Comparison of ENCODE assay signal across 19 cellular contexts in genomic region chr6:43572015-43572414, GRCh38. TPM values are rescaled to one million over a fixed set of nuclear protein-coding genes. Genes with fewer than 3 reads are reported as not detected.
DNase-seq lines count a peak whose midpoint lies in the region; ATAC-seq, FAIRE-seq and TF ChIP-seq lines count a peak whose summit lies in the region.
"Had no signal": no experiment of that assay in that cellular context is flagged by ENCODE, and none has a peak within 500 bp of the region (broad histone marks: within the 10 kb centered on the region; RNA-seq: fewer than 3 reads in every experiment).

No MANE protein-coding gene starts in this region.

- H3K4me1 ChIP-seq in A673 (ENCODE audit: insufficient read depth, low read length, poor library complexity, severe bottlenecking) (no peaks in the 10 kb centered on the region), OCI-LY7 (ENCODE audit: insufficient read depth, low read length, poor library complexity, severe bottlenecking) (peaks cover 6% of the 10 kb centered on the region), K562 (replicated peaks in 1 of 2; ENCODE audit: control insufficient read depth in 2 of 2, insufficient read depth in 2 of 2, low read length in 2 of 2) (peaks cover 5 to 6% of the 10 kb centered on the region in 2 experiments; a peak in 3 of 5 replicates), aorta (ENCODE audit: control insufficient read depth in 1 of 2, insufficient read depth in 2 of 2, low read length in 2 of 2) (peaks cover 0 to 2% of the 10 kb centered on the region in 2 donors)

- H3K36me3 ChIP-seq in A673 (ENCODE audit: insufficient read depth, low read length, poor library complexity, severe bottlenecking) = peaks cover 60% of the 10 kb centered on the region
- H3K36me3 ChIP-seq in OCI-LY7 (ENCODE audit: insufficient read depth, low read length) = peaks cover 64% of the 10 kb centered on the region
- peaks cover 63% of the 10 kb centered on the region for H3K36me3 ChIP-seq in K562 (ENCODE audit: control insufficient read depth, insufficient read depth, low read length)
- H3K36me3 ChIP-seq in aorta (ENCODE audit: control insufficient read depth in 1 of 2, insufficient read depth in 2 of 2, low read length in 1 of 2) = peaks cover 4 to 5% of the 10 kb centered on the region in 2 donors

- H3K9me3 ChIP-seq in A673 (ENCODE audit: low read depth, low read length, poor library complexity, severe bottlenecking) = no peaks in the 10 kb centered on the region
- H3K9me3 ChIP-seq in OCI-LY7 (ENCODE audit: low read length) = no peaks in the 10 kb centered on the region
- H3K9me3 ChIP-seq in K562 (replicated peaks; ENCODE audit: control insufficient read depth, insufficient read depth, low read depth, low read length) = no peaks in the 10 kb centered on the region
- no peaks in the 10 kb centered on the region for H3K9me3 ChIP-seq in aorta (ENCODE audit: control insufficient read depth, low read length)
- H3K9me3 ChIP-seq: A549 had no signal

- no peak for TF ChIP-seq CTCF in A673 (conservative IDR thresholded peaks at IDR 0.05; ENCODE audit: low read depth, low read length)
- TF ChIP-seq CTCF in OCI-LY7 (conservative IDR thresholded peaks at IDR 0.05; ENCODE audit: low read length) = no peak
- no peak for TF ChIP-seq CTCF in K562 (IDR thresholded peaks at IDR 0.05 in 2 of 3, conservative IDR thresholded peaks at IDR 0.05 in 1 of 3; ENCODE audit: insufficient read depth in 2 of 3, low read depth in 1 of 3, low read length in 3 of 3)

- POLR2A ChIA-PET in A673 (lab: Charles Lee; ENCODE audit: low non-redundant PET) = no interaction called here
- POLR2A ChIA-PET in OCI-LY7 (lab: Charles Lee) = interaction anchor here (0.7 to 1.5 kb wide), 2 partner anchors 24 to 208 kb away, joined by 3 to 5 read pairs; no protein-coding TSS in a partner anchor
- POLR2A ChIA-PET in K562 (lab: Yijun Ruan, JAX) = interaction anchor here (0.5 to 1.7 kb wide), 9 partner anchors 7 to 586 kb away, joined by 3 to 7 read pairs (median 4); partner anchors contain the start of gene GTPBP2

- H4K20me1 ChIP-seq in OCI-LY7 (ENCODE audit: insufficient read depth, low read length) (no peaks in the 10 kb centered on the region; the same call in 1 of the 2 replicates), K562 (replicated peaks; ENCODE audit: control insufficient read depth, insufficient read depth, low read length) (no peaks in the 10 kb centered on the region)

- H3K4me1 Mint-ChIP-seq in activated CD8-positive, alpha-beta memory T cell treated with anti-CD3 and anti-CD28 coated beads, Interleukin-2, amount 10 ng/mL, durations not matched to agents 7 days and 5 days = peaks cover 38% of the 10 kb centered on the region
- peaks cover 20% of the 10 kb centered on the region for H3K4me1 Mint-ChIP-seq in T-helper 2 cell treated with Interferon-gamma antibody and Interleukin-4, amounts not matched to agents 5 μg/mL and 100 μg/mL, for 36 hours (ENCODE audit: low read depth)

- no peaks in the 10 kb centered on the region for H3K9me1 ChIP-seq in K562 (ENCODE audit: control insufficient read depth, insufficient read depth, low read length)

- H2AFZ ChIP-seq in OCI-LY7 (ENCODE audit: low read length) (no peak overlapping the region), K562 (ENCODE audit: low read depth, low read length) (no peak overlapping the region)
- H2AFZ ChIP-seq: GM23248 had no signal

- H3K4me2 ChIP-seq in OCI-LY7 (ENCODE audit: low read length) (no peak overlapping the region), K562 (ENCODE audit: insufficient read depth, low read length) (no peak overlapping the region)
- H3K4me2 ChIP-seq: A549 had no signal

- H3K4me3 ChIP-seq in A673 (ENCODE audit: low read depth, low read length, poor library complexity, severe bottlenecking) (no peak overlapping the region), OCI-LY7 (ENCODE audit: low read depth, low read length, poor library complexity, severe bottlenecking) (no peak overlapping the region), K562 (no peak overlapping the region), aorta (ENCODE audit: low read length in 2 of 2) (no peak overlapping the region)
- H3K4me3 ChIP-seq: A549, GM23248 had no signal

- BruUV-seq in A673 (replicated peaks; lab: Mats Ljungman, UMichigan) = no TSS peak
- TSS peak; percentile 10 for BruUV-seq in OCI-LY7 (replicated peaks; lab: Mats Ljungman, UMichigan)
- BruUV-seq in K562 (replicated peaks; lab: Mats Ljungman, UMichigan) = TSS peak; percentile 29

- CTCF ChIA-PET in activated CD8-positive, alpha-beta memory T cell treated with anti-CD3 and anti-CD28 coated beads, Interleukin-2, amount 10 ng/mL, durations not matched to agents 7 days and 5 days (lab: Charles Lee) = interaction anchor here (1.2 to 2.2 kb wide), 2 partner anchors 36 to 57 kb away, joined by 3 to 5 read pairs; partner anchors contain the start of gene GTPBP2
- CTCF ChIA-PET in A673 (lab: Charles Lee) (no interaction called here), OCI-LY7 (lab: Charles Lee; ENCODE audit: unreplicated experiment) (no interaction called here), K562 (lab: Yijun Ruan, JAX; ENCODE audit: low intra/inter-chr PET ratio) (no interaction called here)

- 0 out of 4 replicates have a peak overlapping the region, but pooled peaks of 1 of the 2 experiments have one; percentile 9 for H3K9ac ChIP-seq in K562 (ENCODE audit: insufficient read depth in 1 of 2, low read depth in 2 of 2, low read length in 2 of 2)
- H3K9ac ChIP-seq: GM23248 had no signal

- H3K9me3 Mint-ChIP-seq in activated CD8-positive, alpha-beta memory T cell treated with anti-CD3 and anti-CD28 coated beads, Interleukin-2, amount 10 ng/mL, durations not matched to agents 7 days and 5 days (ENCODE audit: low read depth) = no peaks in the 10 kb centered on the region
- H3K9me3 Mint-ChIP-seq in T-helper 2 cell treated with Interferon-gamma antibody and Interleukin-4, amounts not matched to agents 5 μg/mL and 100 μg/mL, for 36 hours = no peaks in the 10 kb centered on the region

- no peak for TF ChIP-seq RAD21 in K562 (CRISPR knock-in tag; conservative IDR thresholded peaks at IDR 0.05 in 1 of 2, IDR thresholded peaks at IDR 0.05 in 1 of 2)

- H3K27me3 ChIP-seq in A673 (replicated peaks; ENCODE audit: insufficient read depth, low read depth, low read length, poor library complexity) (no peaks in the 10 kb centered on the region), K562 (ENCODE audit: control insufficient read depth in 2 of 2, insufficient read depth in 2 of 2, low read length in 2 of 2) (no peaks in the 10 kb centered on the region), aorta (ENCODE audit: control insufficient read depth in 1 of 2, insufficient read depth in 2 of 2, low read length in 1 of 2) (no peaks in the 10 kb centered on the region)

- H3K79me2 ChIP-seq in OCI-LY7 (ENCODE audit: insufficient read depth, low read depth, low read length) (peaks cover 41% of the 10 kb centered on the region), K562 (ENCODE audit: control insufficient read depth, insufficient read depth, low read length) (peaks cover 54% of the 10 kb centered on the region)

- no peak for FAIRE-seq in K562 (lab: Jason Lieb, UNC)
- FAIRE-seq: A549, GM12892 had no signal

- H3K9me2 ChIP-seq in OCI-LY7 (ENCODE audit: insufficient read depth, low read length) = no peaks in the 10 kb centered on the region

- no peak for ATAC-seq in activated CD8-positive, alpha-beta memory T cell treated with anti-CD3 and anti-CD28 coated beads, Interleukin-2, amount 10 ng/mL, durations not matched to agents 7 days and 5 days
- no peak for ATAC-seq in K562
- ATAC-seq in aorta (ENCODE audit: low FRiP score) = no peak
- ATAC-seq: A549 had no signal

- DNase-seq in activated CD8-positive, alpha-beta memory T cell treated with anti-CD3 and anti-CD28 coated beads, Interleukin-2, amount 10 ng/mL, durations not matched to agents 7 days and 5 days = no peak
- no peak for DNase-seq in activated CD8-positive, alpha-beta memory T cell treated with anti-CD3 and anti-CD28 coated beads, Interleukin-2, amount 50 U/mL, for 48 hours
- no peak for DNase-seq in A673 (ENCODE audit: low spot score)
- no peak for DNase-seq in OCI-LY7 (ENCODE audit: low spot score)
- no peak for DNase-seq in K562 (ENCODE audit: extremely low read depth in 1 of 4, low spot score in 3 of 4)
- no peak for DNase-seq in SW480 (ENCODE audit: low spot score)
- no peak for DNase-seq in T-helper 2 cell treated with Interferon-gamma antibody and Interleukin-4, amounts not matched to agents 5 μg/mL and 100 μg/mL, for 36 hours (ENCODE audit: low spot score)
- no peak for DNase-seq in aorta
- DNase-seq: C1 segment of cervical spinal cord; GM23248; HCEC 1CT; NCI-H1436 treated with DMSO at 0.1 percent for 48 hours; NCI-H2029 treated with DMSO at 0.1 percent for 48 hours; NCI-H2171 treated with DMSO at 0.1 percent for 48 hours; NCI-H446 treated with DMSO at 0.1 percent for 48 hours; NK-92 treated with Interleukin-12 subunit alpha and Interleukin-12 subunit beta, amount 100 ng/mL, for 24 hours had no signal

- peak overlapping the region; percentile 45 for H3K27ac ChIP-seq in A673 (ENCODE audit: low read depth, low read length, poor library complexity, severe bottlenecking)
- H3K27ac ChIP-seq in OCI-LY7 (ENCODE audit: low read depth, low read length, poor library complexity, severe bottlenecking) = no peak overlapping the region
- no peak overlapping the region; the same call in 2 of the 3 replicates for H3K27ac ChIP-seq in K562 (ENCODE audit: extremely low read depth, low read depth, low read length)
- H3K27ac ChIP-seq in aorta (ENCODE audit: low read depth in 1 of 2, low read length in 2 of 2) = no peak overlapping the region
- H3K27ac ChIP-seq: A549, GM23248, RWPE1 had no signal

- H3K36me3 Mint-ChIP-seq in activated CD8-positive, alpha-beta memory T cell treated with anti-CD3 and anti-CD28 coated beads, Interleukin-2, amount 10 ng/mL, durations not matched to agents 7 days and 5 days = peaks cover 42% of the 10 kb centered on the region
- peaks cover 40% of the 10 kb centered on the region for H3K36me3 Mint-ChIP-seq in T-helper 2 cell treated with Interferon-gamma antibody and Interleukin-4, amounts not matched to agents 5 μg/mL and 100 μg/mL, for 36 hours (ENCODE audit: low read depth)

- TF ChIP-seq POLR2A in K562 (conservative IDR thresholded peaks at IDR 0.05) = no peak

- no peaks in the 10 kb centered on the region for H3K27me3 Mint-ChIP-seq in activated CD8-positive, alpha-beta memory T cell treated with anti-CD3 and anti-CD28 coated beads, Interleukin-2, amount 10 ng/mL, durations not matched to agents 7 days and 5 days
- no peaks in the 10 kb centered on the region for H3K27me3 Mint-ChIP-seq in T-helper 2 cell treated with Interferon-gamma antibody and Interleukin-4, amounts not matched to agents 5 μg/mL and 100 μg/mL, for 36 hours (ENCODE audit: low read depth)

- in situ Hi-C loops in K562 (cut with MboI) = no loop called here

- H3K27ac Mint-ChIP-seq in activated CD8-positive, alpha-beta memory T cell treated with anti-CD3 and anti-CD28 coated beads, Interleukin-2, amount 10 ng/mL, durations not matched to agents 7 days and 5 days = peak overlapping the region; percentile 92
- H3K27ac Mint-ChIP-seq in T-helper 2 cell treated with Interferon-gamma antibody and Interleukin-4, amounts not matched to agents 5 μg/mL and 100 μg/mL, for 36 hours = no peak overlapping the region

- WGBS in K562 (ENCODE audit: insufficient coverage, low coverage, missing lambda C conversion rate) = 93% methylated on average over 4 of the region's 4 CpGs
- WGBS in aorta, 2 donors = 95% methylated on average over 4 of the region's 4 CpGs

- H3K4me3 Mint-ChIP-seq in activated CD8-positive, alpha-beta memory T cell treated with anti-CD3 and anti-CD28 coated beads, Interleukin-2, amount 10 ng/mL, durations not matched to agents 7 days and 5 days = no peak overlapping the region
- no peak overlapping the region for H3K4me3 Mint-ChIP-seq in T-helper 2 cell treated with Interferon-gamma antibody and Interleukin-4, amounts not matched to agents 5 μg/mL and 100 μg/mL, for 36 hours

- intact Hi-C loops in A673 (cut with micrococcal nuclease; ENCODE audit: unreplicated experiment) (loop anchor here (5.0 kb wide), 1 partner anchor 40 kb away; no protein-coding TSS in a partner anchor), OCI-LY7 (cut with micrococcal nuclease; ENCODE audit: unreplicated experiment) (no loop called here), K562 (cut with micrococcal nuclease) (no loop called here), aorta (cut with DNase I) (no loop called here)

- TF ChIP-seq EP300 in K562 (IDR thresholded peaks at IDR 0.05; ENCODE audit: low read length) = no peak

RNA-seq across cellular contexts. Expression of gene XPO5, which starts 3.8 kb away (rescaled TPM):
- total RNA-seq in activated CD8-positive, alpha-beta memory T cell treated with anti-CD3 and anti-CD28 coated beads, Interleukin-2, amount 10 ng/mL, durations not matched to agents 7 days and 5 days = 100 to 1,000 TPM in 1 of 2 experiments, 10 to 100 TPM in 1; 83.2 to 105 TPM
- total RNA-seq in A673 (2021) (109 and 111 TPM in 2 replicates), OCI-LY7 (2022) (72.6 and 74.9 TPM in 2 replicates), K562 (2014; rRNA removed) (91.6 and 102 TPM in 2 replicates), K562 (2014; rRNA removed; fragmentation: Illumina TruSeq; extraction: Trizol) (99.1 and 106 TPM in 2 replicates), K562 (2015; rRNA removed; fragmentation: Illumina TruSeq; extraction: Trizol) (95.4 and 97.1 TPM in 2 replicates), K562 (2021) (170 and 180 TPM in 2 replicates), aorta (10 to 100 TPM; 19.7 to 30.6 TPM)
- total RNA-seq in OCI-LY7 (2014; rRNA removed; shearing (Covaris generic)) = 54.6 and 58.5 TPM in 2 replicates
- total RNA-seq in K562 (2011; cell fraction: chromatin; rRNA removed; ENCODE audit: low replicate concordance) = 429 and 472 TPM in 2 replicates
- total RNA-seq in K562 (2011; cell fraction: nucleolus; rRNA removed) = 259 and 261 TPM in 2 replicates
- 326 and 371 TPM in 2 replicates for total RNA-seq in K562 (2011; cell fraction: nucleoplasm; rRNA removed)
- polyA plus RNA-seq in K562 (2011; rRNA removed) (145 and 166 TPM in 2 replicates), K562 (2014; fragmentation: Illumina TruSeq; extraction: Trizol) (105 and 130 TPM in 2 replicates), K562 (2014; fragmentation: Nextera tagmentation; extraction: Ambion mirVana) (10 to 100 TPM; 36.0 to 72.3 TPM), K562 (2014; rRNA removed) (101 TPM in 2 replicates), aorta (10 to 100 TPM in 1 of 2 donors, 1 to 10 TPM in 1; 2.6 to 13.7 TPM)
- polyA plus RNA-seq in K562 (2011; cell fraction: cytosol; rRNA removed) = 110 and 161 TPM in 2 replicates
- polyA plus RNA-seq in K562 (2011; cell fraction: nucleus; rRNA removed) = 247 and 250 TPM in 2 replicates
- polyA plus RNA-seq in K562 (2012) = 76.8 and 101 TPM in 2 replicates
- 186 and 262 TPM in 2 replicates for polyA minus RNA-seq in K562 (2011; rRNA and poly(A)+ RNA removed)
- polyA minus RNA-seq in K562 (2011; cell fraction: cytosol; rRNA and poly(A)+ RNA removed) = 127 and 149 TPM in 2 replicates
- polyA minus RNA-seq in K562 (2011; cell fraction: nucleus; rRNA and poly(A)+ RNA removed) = 121 and 146 TPM in 2 replicates

RNA-seq across cellular contexts. Expression of gene POLH, which starts 4.0 kb away (rescaled TPM):
- total RNA-seq in activated CD8-positive, alpha-beta memory T cell treated with anti-CD3 and anti-CD28 coated beads, Interleukin-2, amount 10 ng/mL, durations not matched to agents 7 days and 5 days = 10 to 100 TPM; 65.4 to 91.4 TPM
- total RNA-seq in A673 (2021) (20.0 and 24.9 TPM in 2 replicates), OCI-LY7 (2022) (93.5 and 120 TPM in 2 replicates), K562 (2014; rRNA removed) (12.7 and 19.3 TPM in 2 replicates), K562 (2014; rRNA removed; fragmentation: Illumina TruSeq; extraction: Trizol) (23.0 and 23.5 TPM in 2 replicates), K562 (2015; rRNA removed; fragmentation: Illumina TruSeq; extraction: Trizol) (21.2 and 23.9 TPM in 2 replicates), K562 (2021) (31.4 and 31.8 TPM in 2 replicates), aorta (10 to 100 TPM in 1 of 2 donors, 1 to 10 TPM in 1; 8.3 to 15.2 TPM)
- 64.3 and 67.3 TPM in 2 replicates for total RNA-seq in OCI-LY7 (2014; rRNA removed; shearing (Covaris generic))
- total RNA-seq in K562 (2011; cell fraction: chromatin; rRNA removed; ENCODE audit: low replicate concordance) = 59.2 and 63.3 TPM in 2 replicates
- total RNA-seq in K562 (2011; cell fraction: nucleolus; rRNA removed) = 35.1 and 36.9 TPM in 2 replicates
- 34.4 and 35.3 TPM in 2 replicates for total RNA-seq in K562 (2011; cell fraction: nucleoplasm; rRNA removed)
- polyA plus RNA-seq in K562 (2011; rRNA removed) (26.8 and 31.6 TPM in 2 replicates), K562 (2014; fragmentation: Illumina TruSeq; extraction: Trizol) (16.2 and 20.6 TPM in 2 replicates), K562 (2014; fragmentation: Nextera tagmentation; extraction: Ambion mirVana) (10 to 100 TPM in 1 of 2 experiments, 1 to 10 TPM in 1; 5.8 to 10.6 TPM), K562 (2014; rRNA removed) (11.4 and 14.7 TPM in 2 replicates), aorta (1 to 10 TPM; 3.6 to 5.5 TPM)
- polyA plus RNA-seq in K562 (2011; cell fraction: cytosol; rRNA removed) = 11.3 and 17.3 TPM in 2 replicates
- 18.0 and 21.1 TPM in 2 replicates for polyA plus RNA-seq in K562 (2011; cell fraction: nucleus; rRNA removed)
- polyA plus RNA-seq in K562 (2012) = 15.4 and 22.4 TPM in 2 replicates
- 88.7 and 99.1 TPM in 2 replicates for polyA minus RNA-seq in K562 (2011; rRNA and poly(A)+ RNA removed)
- polyA minus RNA-seq in K562 (2011; cell fraction: cytosol; rRNA and poly(A)+ RNA removed) = 24.4 and 26.2 TPM in 2 replicates
- polyA minus RNA-seq in K562 (2011; cell fraction: nucleus; rRNA and poly(A)+ RNA removed) = 12.8 and 20.7 TPM in 2 replicates

RNA-seq across cellular contexts. Expression of gene POLR1C, which starts 55.1 kb away (rescaled TPM):
- 10 to 100 TPM; 30.8 to 48.2 TPM for total RNA-seq in activated CD8-positive, alpha-beta memory T cell treated with anti-CD3 and anti-CD28 coated beads, Interleukin-2, amount 10 ng/mL, durations not matched to agents 7 days and 5 days
- total RNA-seq in A673 (2021) (64.1 and 75.4 TPM in 2 replicates), OCI-LY7 (2022) (36.9 and 41.2 TPM in 2 replicates), K562 (2014; rRNA removed) (74.8 and 83.5 TPM in 2 replicates), K562 (2014; rRNA removed; fragmentation: Illumina TruSeq; extraction: Trizol) (109 and 114 TPM in 2 replicates), K562 (2015; rRNA removed; fragmentation: Illumina TruSeq; extraction: Trizol) (103 and 104 TPM in 2 replicates), K562 (2021) (116 and 120 TPM in 2 replicates), aorta (10 to 100 TPM; 27.4 to 27.6 TPM)
- 40.7 and 46.0 TPM in 2 replicates for total RNA-seq in OCI-LY7 (2014; rRNA removed; shearing (Covaris generic))
- total RNA-seq in K562 (2011; cell fraction: chromatin; rRNA removed; ENCODE audit: low replicate concordance) = 232 and 283 TPM in 2 replicates
- 153 TPM in 2 replicates for total RNA-seq in K562 (2011; cell fraction: nucleolus; rRNA removed)
- 142 and 162 TPM in 2 replicates for total RNA-seq in K562 (2011; cell fraction: nucleoplasm; rRNA removed)
- polyA plus RNA-seq in K562 (2011; rRNA removed) (173 and 226 TPM in 2 replicates), K562 (2014; fragmentation: Illumina TruSeq; extraction: Trizol) (142 and 181 TPM in 2 replicates), K562 (2014; fragmentation: Nextera tagmentation; extraction: Ambion mirVana) (100 to 1,000 TPM; 405 to 429 TPM), K562 (2014; rRNA removed) (120 and 136 TPM in 2 replicates), aorta (10 to 100 TPM; 11.0 to 16.5 TPM)
- 122 and 151 TPM in 2 replicates for polyA plus RNA-seq in K562 (2011; cell fraction: cytosol; rRNA removed)
- 346 and 441 TPM in 2 replicates for polyA plus RNA-seq in K562 (2011; cell fraction: nucleus; rRNA removed)
- 59.7 and 216 TPM in 2 replicates for polyA plus RNA-seq in K562 (2012)
- 115 and 145 TPM in 2 replicates for polyA minus RNA-seq in K562 (2011; rRNA and poly(A)+ RNA removed)
- polyA minus RNA-seq in K562 (2011; cell fraction: cytosol; rRNA and poly(A)+ RNA removed) = 35.9 and 46.4 TPM in 2 replicates
- 58.0 and 80.9 TPM in 2 replicates for polyA minus RNA-seq in K562 (2011; cell fraction: nucleus; rRNA and poly(A)+ RNA removed)

RNA-seq across cellular contexts. Expression of gene YIPF3, which starts 55.3 kb away (rescaled TPM):
- total RNA-seq in activated CD8-positive, alpha-beta memory T cell treated with anti-CD3 and anti-CD28 coated beads, Interleukin-2, amount 10 ng/mL, durations not matched to agents 7 days and 5 days = 10 to 100 TPM; 50.9 to 56.3 TPM
- total RNA-seq in A673 (2021) (75.1 and 84.2 TPM in 2 replicates), OCI-LY7 (2022) (41.9 and 45.5 TPM in 2 replicates), K562 (2014; rRNA removed) (57.6 and 67.8 TPM in 2 replicates), K562 (2014; rRNA removed; fragmentation: Illumina TruSeq; extraction: Trizol) (25.9 and 27.5 TPM in 2 replicates), K562 (2015; rRNA removed; fragmentation: Illumina TruSeq; extraction: Trizol) (31.5 and 32.9 TPM in 2 replicates), K562 (2021) (65.1 and 69.3 TPM in 2 replicates), aorta (10 to 100 TPM; 64.5 to 78.5 TPM)
- total RNA-seq in OCI-LY7 (2014; rRNA removed; shearing (Covaris generic)) = 31.8 and 38.2 TPM in 2 replicates
- 124 and 279 TPM in 2 replicates for total RNA-seq in K562 (2011; cell fraction: chromatin; rRNA removed; ENCODE audit: low replicate concordance)
- total RNA-seq in K562 (2011; cell fraction: nucleolus; rRNA removed) = 200 and 272 TPM in 2 replicates
- 167 and 189 TPM in 2 replicates for total RNA-seq in K562 (2011; cell fraction: nucleoplasm; rRNA removed)
- polyA plus RNA-seq in K562 (2011; rRNA removed) (74.8 and 182 TPM in 2 replicates), K562 (2014; fragmentation: Illumina TruSeq; extraction: Trizol) (75.3 and 78.5 TPM in 2 replicates), K562 (2014; fragmentation: Nextera tagmentation; extraction: Ambion mirVana) (10 to 100 TPM; 40.4 to 48.6 TPM), K562 (2014; rRNA removed) (54.6 and 72.9 TPM in 2 replicates), aorta (100 to 1,000 TPM in 1 of 2 donors, 10 to 100 TPM in 1; 33.4 to 103 TPM)
- 121 and 141 TPM in 2 replicates for polyA plus RNA-seq in K562 (2011; cell fraction: cytosol; rRNA removed)
- polyA plus RNA-seq in K562 (2011; cell fraction: nucleus; rRNA removed) = 293 and 318 TPM in 2 replicates
- polyA plus RNA-seq in K562 (2012) = 55.8 and 113 TPM in 2 replicates
- polyA minus RNA-seq in K562 (2011; rRNA and poly(A)+ RNA removed) = 80.6 and 102 TPM in 2 replicates
- 31.1 and 31.2 TPM in 2 replicates for polyA minus RNA-seq in K562 (2011; cell fraction: cytosol; rRNA and poly(A)+ RNA removed)
- 56.0 and 75.5 TPM in 2 replicates for polyA minus RNA-seq in K562 (2011; cell fraction: nucleus; rRNA and poly(A)+ RNA removed)

RNA-seq across cellular contexts. Expression of gene GTPBP2, which starts 57.0 kb away (rescaled TPM):
- total RNA-seq in activated CD8-positive, alpha-beta memory T cell treated with anti-CD3 and anti-CD28 coated beads, Interleukin-2, amount 10 ng/mL, durations not matched to agents 7 days and 5 days = 100 to 1,000 TPM; 117 to 130 TPM
- total RNA-seq in A673 (2021) (59.4 and 72.1 TPM in 2 replicates), OCI-LY7 (2022) (86.5 and 90.0 TPM in 2 replicates), K562 (2014; rRNA removed) (111 and 127 TPM in 2 replicates), K562 (2014; rRNA removed; fragmentation: Illumina TruSeq; extraction: Trizol) (92.5 and 99.4 TPM in 2 replicates), K562 (2015; rRNA removed; fragmentation: Illumina TruSeq; extraction: Trizol) (68.8 and 71.1 TPM in 2 replicates), K562 (2021) (121 and 162 TPM in 2 replicates), aorta (10 to 100 TPM; 60.3 to 62.6 TPM)
- 64.8 and 72.4 TPM in 2 replicates for total RNA-seq in OCI-LY7 (2014; rRNA removed; shearing (Covaris generic))
- 558 and 907 TPM in 2 replicates for total RNA-seq in K562 (2011; cell fraction: chromatin; rRNA removed; ENCODE audit: low replicate concordance)
- total RNA-seq in K562 (2011; cell fraction: nucleolus; rRNA removed) = 446 and 460 TPM in 2 replicates
- total RNA-seq in K562 (2011; cell fraction: nucleoplasm; rRNA removed) = 547 and 636 TPM in 2 replicates
- polyA plus RNA-seq in K562 (2011; rRNA removed) (184 and 259 TPM in 2 replicates), K562 (2014; fragmentation: Illumina TruSeq; extraction: Trizol) (162 and 169 TPM in 2 replicates), K562 (2014; fragmentation: Nextera tagmentation; extraction: Ambion mirVana) (10 to 100 TPM; 48.4 to 60.9 TPM), K562 (2014; rRNA removed) (171 and 196 TPM in 2 replicates), aorta (10 to 100 TPM; 22.9 to 62.8 TPM)
- polyA plus RNA-seq in K562 (2011; cell fraction: cytosol; rRNA removed) = 167 and 217 TPM in 2 replicates
- polyA plus RNA-seq in K562 (2011; cell fraction: nucleus; rRNA removed) = 1,016 and 1,080 TPM in 2 replicates
- 101 and 429 TPM in 2 replicates for polyA plus RNA-seq in K562 (2012)
- polyA minus RNA-seq in K562 (2011; rRNA and poly(A)+ RNA removed) = 87.3 and 97.4 TPM in 2 replicates
- 46.5 and 62.7 TPM in 2 replicates for polyA minus RNA-seq in K562 (2011; cell fraction: cytosol; rRNA and poly(A)+ RNA removed)
- polyA minus RNA-seq in K562 (2011; cell fraction: nucleus; rRNA and poly(A)+ RNA removed) = 121 and 183 TPM in 2 replicates
